1 cellular context compared by ENCODE assay signal in genomic region chr11:118359295-118359958, GRCh38.
A peak's percentile ranks its signal among the peaks of the same experiment; 100 is the strongest.
TF ChIP-seq lines count a peak whose summit lies in the region.

TSS of gene UBE4A (plus strand) at chr11:118359600. CDS start at chr11:118365081, 5,481 bp downstream.

TF ChIP-seq in GM12878, 131 proteins besides CTCF, POLR2A, EP300 and RAD21 (continued from another document and continues in another):
- TF ChIP-seq, protein P1, sequence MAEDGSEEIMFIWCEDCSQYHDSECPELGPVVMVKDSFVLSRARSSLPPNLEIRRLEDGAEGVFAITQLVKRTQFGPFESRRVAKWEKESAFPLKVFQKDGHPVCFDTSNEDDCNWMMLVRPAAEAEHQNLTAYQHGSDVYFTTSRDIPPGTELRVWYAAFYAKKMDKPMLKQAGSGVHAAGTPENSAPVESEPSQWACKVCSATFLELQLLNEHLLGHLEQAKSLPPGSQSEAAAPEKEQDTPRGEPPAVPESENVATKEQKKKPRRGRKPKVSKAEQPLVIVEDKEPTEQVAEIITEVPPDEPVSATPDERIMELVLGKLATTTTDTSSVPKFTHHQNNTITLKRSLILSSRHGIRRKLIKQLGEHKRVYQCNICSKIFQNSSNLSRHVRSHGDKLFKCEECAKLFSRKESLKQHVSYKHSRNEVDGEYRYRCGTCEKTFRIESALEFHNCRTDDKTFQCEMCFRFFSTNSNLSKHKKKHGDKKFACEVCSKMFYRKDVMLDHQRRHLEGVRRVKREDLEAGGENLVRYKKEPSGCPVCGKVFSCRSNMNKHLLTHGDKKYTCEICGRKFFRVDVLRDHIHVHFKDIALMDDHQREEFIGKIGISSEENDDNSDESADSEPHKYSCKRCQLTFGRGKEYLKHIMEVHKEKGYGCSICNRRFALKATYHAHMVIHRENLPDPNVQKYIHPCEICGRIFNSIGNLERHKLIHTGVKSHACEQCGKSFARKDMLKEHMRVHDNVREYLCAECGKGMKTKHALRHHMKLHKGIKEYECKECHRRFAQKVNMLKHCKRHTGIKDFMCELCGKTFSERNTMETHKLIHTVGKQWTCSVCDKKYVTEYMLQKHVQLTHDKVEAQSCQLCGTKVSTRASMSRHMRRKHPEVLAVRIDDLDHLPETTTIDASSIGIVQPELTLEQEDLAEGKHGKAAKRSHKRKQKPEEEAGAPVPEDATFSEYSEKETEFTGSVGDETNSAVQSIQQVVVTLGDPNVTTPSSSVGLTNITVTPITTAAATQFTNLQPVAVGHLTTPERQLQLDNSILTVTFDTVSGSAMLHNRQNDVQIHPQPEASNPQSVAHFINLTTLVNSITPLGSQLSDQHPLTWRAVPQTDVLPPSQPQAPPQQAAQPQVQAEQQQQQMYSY (CRISPR knock-in tag; IDR thresholded peaks at IDR 0.05), result 0 out of 2 replicates have a peak, but pooled peaks have one; percentile 10
- TF ChIP-seq MTA2 (IDR thresholded peaks at IDR 0.05; ENCODE audit: low read depth) (peak; percentile 45; the same call in 1 of the 2 replicates), CBX5 (IDR thresholded peaks at IDR 0.05; ENCODE audit: low read depth) (peak; percentile 87; the same call in 1 of the 2 replicates), BMI1 (IDR thresholded peaks at IDR 0.05; ENCODE audit: borderline replicate concordance) (no peak), SMAD1 (IDR thresholded peaks at IDR 0.05; ENCODE audit: low read depth, partially characterized antibody) (peak; percentile 58), SUPT20H (IDR thresholded peaks at IDR 0.05; ENCODE audit: borderline replicate concordance, control insufficient read depth, low read depth, low read length) (no peak), REST (IDR thresholded peaks at IDR 0.05; ENCODE audit: low read depth, low read length) (no peak), RAD51 (IDR thresholded peaks at IDR 0.05) (no peak), ZBTB33 (IDR thresholded peaks at IDR 0.05) (no peak), CREM (IDR thresholded peaks at IDR 0.05; ENCODE audit: low read depth) (peak; percentile 99), CBFB (IDR thresholded peaks at IDR 0.05; ENCODE audit: low read depth) (peak; percentile 68; the same call in 1 of the 2 replicates), CBX3 (IDR thresholded peaks at IDR 0.05; ENCODE audit: borderline replicate concordance, low read depth) (no peak), PAX5 (IDR thresholded peaks at IDR 0.05; ENCODE audit: borderline replicate concordance, low read depth, low read length) (peak; percentile 64; the same call in 1 of the 2 replicates), RBBP5 (conservative IDR thresholded peaks at IDR 0.05) (no peak), SUZ12 (IDR thresholded peaks at IDR 0.05; ENCODE audit: unreplicated experiment) (no peak), ZZZ3 (IDR thresholded peaks at IDR 0.05; ENCODE audit: control insufficient read depth, insufficient read length, low read depth) (no peak), SRF (IDR thresholded peaks at IDR 0.05; ENCODE audit: low read depth in 2 of 2, low read length in 2 of 2) (peak; percentile 5 to 78; a peak in 3 of 4 replicates), BHLHE40 (IDR thresholded peaks at IDR 0.05; ENCODE audit: borderline replicate concordance in 1 of 2, low read depth in 2 of 2, low read length in 1 of 2) (peak; percentile 65 to 70; a peak in 3 of 4 replicates), HDGF (IDR thresholded peaks at IDR 0.05) (no peak), NFIC (IDR thresholded peaks at IDR 0.05; ENCODE audit: low read depth, low read length) (no peak), IRF4 (IDR thresholded peaks at IDR 0.05; ENCODE audit: low read depth, low read length) (peak; percentile 62; the same call in 1 of the 2 replicates), MXI1 (IDR thresholded peaks at IDR 0.05; ENCODE audit: low read depth, low read length) (peak; percentile 89), RUNX3 (IDR thresholded peaks at IDR 0.05; ENCODE audit: low read length) (no peak), E2F8 (IDR thresholded peaks at IDR 0.05; ENCODE audit: low read depth, partially characterized antibody) (peak; percentile 94), MLLT1 (IDR thresholded peaks at IDR 0.05) (peak; percentile 49; the same call in 1 of the 2 replicates), JUNB (IDR thresholded peaks at IDR 0.05) (no peak), CHD2 (IDR thresholded peaks at IDR 0.05; ENCODE audit: borderline replicate concordance, low read depth, low read length) (0 out of 2 replicates have a peak, but pooled peaks have one; percentile 74), GATAD2B (conservative IDR thresholded peaks at IDR 0.05; ENCODE audit: low read depth) (peak; percentile 49; the same call in 1 of the 2 replicates), RB1 (IDR thresholded peaks at IDR 0.05; ENCODE audit: borderline replicate concordance) (peak; percentile 71; the same call in 1 of the 2 replicates), YBX1 (IDR thresholded peaks at IDR 0.05) (no peak), TBL1XR1 (IDR thresholded peaks at IDR 0.05; ENCODE audit: low read depth, low read length) (peak; percentile 53; the same call in 1 of the 2 replicates), SMAD5 (IDR thresholded peaks at IDR 0.05; ENCODE audit: low read depth) (peak; percentile 70; the same call in 1 of the 2 replicates), POLR2AphosphoS2 (IDR thresholded peaks at IDR 0.05; ENCODE audit: low read depth, low read length) (peak; percentile 93), STAT1 (conservative IDR thresholded peaks at IDR 0.05) (no peak), ZNF274 (IDR thresholded peaks at IDR 0.05; ENCODE audit: insufficient read depth, insufficient read length) (no peak), SREBF1 (IDR thresholded peaks at IDR 0.05; ENCODE audit: low read length) (peak; percentile 40; the same call in 1 of the 2 replicates), PAX8 (IDR thresholded peaks at IDR 0.05) (no peak), HSF1 (IDR thresholded peaks at IDR 0.05; ENCODE audit: low read depth, low read length) (no peak)
- TF ChIP-seq, protein P2, sequence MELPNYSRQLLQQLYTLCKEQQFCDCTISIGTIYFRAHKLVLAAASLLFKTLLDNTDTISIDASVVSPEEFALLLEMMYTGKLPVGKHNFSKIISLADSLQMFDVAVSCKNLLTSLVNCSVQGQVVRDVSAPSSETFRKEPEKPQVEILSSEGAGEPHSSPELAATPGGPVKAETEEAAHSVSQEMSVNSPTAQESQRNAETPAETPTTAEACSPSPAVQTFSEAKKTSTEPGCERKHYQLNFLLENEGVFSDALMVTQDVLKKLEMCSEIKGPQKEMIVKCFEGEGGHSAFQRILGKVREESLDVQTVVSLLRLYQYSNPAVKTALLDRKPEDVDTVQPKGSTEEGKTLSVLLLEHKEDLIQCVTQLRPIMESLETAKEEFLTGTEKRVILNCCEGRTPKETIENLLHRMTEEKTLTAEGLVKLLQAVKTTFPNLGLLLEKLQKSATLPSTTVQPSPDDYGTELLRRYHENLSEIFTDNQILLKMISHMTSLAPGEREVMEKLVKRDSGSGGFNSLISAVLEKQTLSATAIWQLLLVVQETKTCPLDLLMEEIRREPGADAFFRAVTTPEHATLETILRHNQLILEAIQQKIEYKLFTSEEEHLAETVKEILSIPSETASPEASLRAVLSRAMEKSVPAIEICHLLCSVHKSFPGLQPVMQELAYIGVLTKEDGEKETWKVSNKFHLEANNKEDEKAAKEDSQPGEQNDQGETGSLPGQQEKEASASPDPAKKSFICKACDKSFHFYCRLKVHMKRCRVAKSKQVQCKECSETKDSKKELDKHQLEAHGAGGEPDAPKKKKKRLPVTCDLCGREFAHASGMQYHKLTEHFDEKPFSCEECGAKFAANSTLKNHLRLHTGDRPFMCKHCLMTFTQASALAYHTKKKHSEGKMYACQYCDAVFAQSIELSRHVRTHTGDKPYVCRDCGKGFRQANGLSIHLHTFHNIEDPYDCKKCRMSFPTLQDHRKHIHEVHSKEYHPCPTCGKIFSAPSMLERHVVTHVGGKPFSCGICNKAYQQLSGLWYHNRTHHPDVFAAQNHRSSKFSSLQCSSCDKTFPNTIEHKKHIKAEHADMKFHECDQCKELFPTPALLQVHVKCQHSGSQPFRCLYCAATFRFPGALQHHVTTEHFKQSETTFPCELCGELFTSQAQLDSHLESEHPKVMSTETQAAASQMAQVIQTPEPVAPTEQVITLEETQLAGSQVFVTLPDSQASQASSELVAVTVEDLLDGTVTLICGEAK (IDR thresholded peaks at IDR 0.05; ENCODE audit: borderline replicate concordance), result peak; percentile 98
- TF ChIP-seq, protein P3, sequence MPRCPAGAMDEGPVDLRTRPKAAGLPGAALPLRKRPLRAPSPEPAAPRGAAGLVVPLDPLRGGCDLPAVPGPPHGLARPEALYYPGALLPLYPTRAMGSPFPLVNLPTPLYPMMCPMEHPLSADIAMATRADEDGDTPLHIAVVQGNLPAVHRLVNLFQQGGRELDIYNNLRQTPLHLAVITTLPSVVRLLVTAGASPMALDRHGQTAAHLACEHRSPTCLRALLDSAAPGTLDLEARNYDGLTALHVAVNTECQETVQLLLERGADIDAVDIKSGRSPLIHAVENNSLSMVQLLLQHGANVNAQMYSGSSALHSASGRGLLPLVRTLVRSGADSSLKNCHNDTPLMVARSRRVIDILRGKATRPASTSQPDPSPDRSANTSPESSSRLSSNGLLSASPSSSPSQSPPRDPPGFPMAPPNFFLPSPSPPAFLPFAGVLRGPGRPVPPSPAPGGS (IDR thresholded peaks at IDR 0.05; ENCODE audit: borderline replicate concordance, insufficient read depth, low read depth, low read length, poor library complexity, severe bottlenecking), result no peak
